Comparison of ENCODE assay signal across 20 cellular contexts in the genomic region with DNA sequence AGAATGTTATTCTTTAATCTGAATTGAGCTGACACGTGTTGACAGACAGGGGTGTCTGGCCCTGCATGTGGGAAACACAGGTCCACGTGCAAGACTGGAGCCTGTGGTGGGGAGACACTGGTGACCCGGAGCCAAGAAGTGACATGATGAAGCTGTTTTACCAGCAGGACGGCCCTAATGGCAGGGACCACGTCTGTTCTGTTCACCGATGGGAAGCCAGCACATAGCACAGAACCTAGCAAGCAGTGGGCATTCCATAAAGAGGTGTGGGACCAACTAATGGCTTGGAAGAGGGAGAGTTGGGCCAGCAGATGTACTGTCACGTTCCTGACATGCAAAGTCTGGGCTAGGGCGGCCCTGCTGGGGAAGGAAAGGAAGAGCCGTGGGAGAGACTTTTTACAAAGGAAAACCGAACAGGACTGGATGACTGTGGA. TPM values are rescaled to one million over a fixed set of nuclear protein-coding genes. Genes with fewer than 3 reads are reported as not detected.
DNase-seq lines count a peak whose midpoint lies in the region; ATAC-seq and TF ChIP-seq lines count a peak whose summit lies in the region.
"Had no signal": no experiment of that assay in that cellular context is flagged by ENCODE, and none has a peak within 500 bp of the region (broad histone marks: within the 10 kb centered on the region; RNA-seq: fewer than 3 reads in every experiment).

No MANE protein-coding gene starts in this region.

- H3K9me2 ChIP-seq in GM23248 (ENCODE audit: insufficient read depth) = no peaks in the 10 kb centered on the region

- peaks cover 7% of the 10 kb centered on the region for H3K27me3 Mint-ChIP-seq in endothelial cell (ENCODE audit: unreplicated experiment)
- peaks cover 7 to 8% of the 10 kb centered on the region in 2 donors for H3K27me3 Mint-ChIP-seq in CD8-positive, alpha-beta memory T cell
- H3K27me3 Mint-ChIP-seq: activated CD4-positive, alpha-beta T cell treated with anti-CD3 and anti-CD28 coated beads for 36 hours had no signal

- peak overlapping the region; percentile 60 for H3K4me2 ChIP-seq in GM23248 (ENCODE audit: unreplicated experiment)
- H3K4me2 ChIP-seq in smooth muscle cell = peak overlapping the region; percentile 56

- H3K27ac Mint-ChIP-seq in endothelial cell (ENCODE audit: unreplicated experiment) = peak overlapping the region; percentile 61
- H3K27ac Mint-ChIP-seq in CD8-positive, alpha-beta memory T cell = peak overlapping the region in 1 of 8 donors; percentile 28
- H3K27ac Mint-ChIP-seq: activated CD4-positive, alpha-beta T cell treated with anti-CD3 and anti-CD28 coated beads for 36 hours; effector memory CD8-positive, alpha-beta T cell had no signal

- CTCF ChIA-PET in GM10248 (lab: Yijun Ruan, JAX) = interaction anchor here (0.9 to 1.5 kb wide), 6 partner anchors 8 to 155 kb away, joined by 3 to 4 read pairs (median 3); no protein-coding TSS in a partner anchor
- CTCF ChIA-PET in CD8-positive, alpha-beta memory T cell (lab: Charles Lee) = no interaction called here

- WGBS in GM23248 (ENCODE audit: low coverage in 1 of 2, low lambda C conversion rate in 2 of 2, missing lambda C conversion rate in 2 of 2), 2 experiments = 17 to 21% methylated on average over 10 of the region's 10 CpGs
- WGBS in lung, 2 donors = 51 to 52% methylated on average over 10 of the region's 10 CpGs
- WGBS in smooth muscle cell (ENCODE audit: low lambda C conversion rate) = 30% methylated on average over 10 of the region's 10 CpGs

- POLR2A ChIA-PET in GM10248 (lab: Yijun Ruan, JAX) = no interaction called here
- POLR2A ChIA-PET in CD8-positive, alpha-beta memory T cell (lab: Charles Lee) = no interaction called here

- H3F3A ChIP-seq in GM23248 (ENCODE audit: insufficient read depth) (peaks cover 70% of the 10 kb centered on the region), smooth muscle cell (ENCODE audit: low read depth) (peaks cover 52% of the 10 kb centered on the region)

- peaks cover 56% of the 10 kb centered on the region for H3K4me1 Mint-ChIP-seq in endothelial cell (ENCODE audit: unreplicated experiment)
- H3K4me1 Mint-ChIP-seq in CD8-positive, alpha-beta memory T cell = no peaks in the 10 kb centered on the region
- H3K4me1 Mint-ChIP-seq: activated CD4-positive, alpha-beta T cell treated with anti-CD3 and anti-CD28 coated beads for 36 hours had no signal

- H3K9ac ChIP-seq in GM23248 (peak overlapping the region; percentile 71), smooth muscle cell (ENCODE audit: low read depth) (peak overlapping the region; percentile 70)

- H3K4me3 Mint-ChIP-seq in endothelial cell (ENCODE audit: unreplicated experiment) = peak overlapping the region; percentile 65
- no peak overlapping the region for H3K4me3 Mint-ChIP-seq in CD8-positive, alpha-beta memory T cell
- H3K4me3 Mint-ChIP-seq: activated CD4-positive, alpha-beta T cell treated with anti-CD3 and anti-CD28 coated beads for 36 hours; effector memory CD8-positive, alpha-beta T cell had no signal

- TF ChIP-seq CTCF in endothelial cell (IDR thresholded peaks at IDR 0.05; ENCODE audit: unreplicated experiment) = no peak
- no peak for TF ChIP-seq CTCF in lung (IDR thresholded peaks at IDR 0.05; ENCODE audit: control extremely low read depth, extremely low read depth)
- TF ChIP-seq CTCF in smooth muscle cell (IDR thresholded peaks at IDR 0.05; ENCODE audit: borderline replicate concordance, insufficient read depth, poor library complexity, severe bottlenecking) = no peak
- no peak for TF ChIP-seq CTCF in GM10248 (IDR thresholded peaks at IDR 0.05; ENCODE audit: control extremely low read depth, extremely low read depth, low read depth, missing control alignments)

- no peaks in the 10 kb centered on the region for H3K9me3 ChIP-seq in GM23248 (ENCODE audit: low read depth)
- H3K9me3 ChIP-seq in lung (ENCODE audit: control insufficient read depth in 2 of 2, insufficient read depth in 1 of 2, low read length in 1 of 2) = no peaks in the 10 kb centered on the region
- H3K9me3 ChIP-seq in smooth muscle cell (replicated peaks; ENCODE audit: low read depth) = no peaks in the 10 kb centered on the region
- no peaks in the 10 kb centered on the region for H3K9me3 ChIP-seq in CD8-positive, alpha-beta memory T cell (ENCODE audit: low read length)
- H3K9me3 ChIP-seq: neutrophil had no signal

- ATAC-seq in lung (ENCODE audit: insufficient read depth, low FRiP score) = no peak
- ATAC-seq: activated CD4-positive, alpha-beta T cell treated with anti-CD3 and anti-CD28 coated beads for 36 hours; effector memory CD8-positive, alpha-beta T cell; foreskin keratinocyte; stimulated activated naive CD8-positive, alpha-beta T cell treated with anti-CD3 and anti-CD28 coated beads, Interleukin-15, Interleukin-2, amounts not matched to agents 100 U/mL and 50 U/mL, for 24 hours had no signal

- peak; percentile 86 for DNase-seq in GM23248
- DNase-seq in endothelial cell (ENCODE audit: low spot score) = no peak
- DNase-seq in lung (ENCODE audit: low spot score) = no peak
- DNase-seq in smooth muscle cell (lab: John Stamatoyannopoulos, UW; ENCODE audit: unreplicated experiment) = no peak
- no peak for DNase-seq in GM10248 (ENCODE audit: extremely low spot score)
- DNase-seq in T1000 (lab: John Stamatoyannopoulos, UW) = no peak
- no peak for DNase-seq in ACHN
- DNase-seq in CD8-positive, alpha-beta memory T cell = no peak
- DNase-seq: activated CD4-positive, alpha-beta T cell treated with anti-CD3 and anti-CD28 coated beads for 36 hours; activated CD8-positive, alpha-beta memory T cell treated with anti-CD3 and anti-CD28 coated beads, Interleukin-2, amount 50 U/mL, for 48 hours; activated naive CD4-positive, alpha-beta T cell treated with Interleukin-2 at 50 U/mL for 16 hours; DMS79 treated with DMSO at 0.1 percent for 48 hours; effector memory CD8-positive, alpha-beta T cell; foreskin keratinocyte; mesendoderm; NCI-H1417 treated with DMSO at 0.1 percent for 48 hours; SHP77 treated with DMSO at 0.1 percent for 48 hours; stimulated activated naive CD8-positive, alpha-beta T cell treated with anti-CD3 and anti-CD28 coated beads, Interleukin-15, Interleukin-2, amounts not matched to agents 100 U/mL and 50 U/mL, for 24 hours; T-helper 9 cell had no signal

- H4K20me1 ChIP-seq in GM23248 (ENCODE audit: insufficient read depth) = no peaks in the 10 kb centered on the region
- no peaks in the 10 kb centered on the region for H4K20me1 ChIP-seq in smooth muscle cell (ENCODE audit: low read depth)

- H3K4me1 ChIP-seq in GM23248 (ENCODE audit: insufficient read depth) (peaks cover 60% of the 10 kb centered on the region), lung (ENCODE audit: control insufficient read depth in 2 of 2, insufficient read depth in 2 of 2, low read length in 2 of 2) (peaks cover 5 to 21% of the 10 kb centered on the region in 2 donors), smooth muscle cell (ENCODE audit: low read depth) (peaks cover 23% of the 10 kb centered on the region)
- no peaks in the 10 kb centered on the region for H3K4me1 ChIP-seq in CD8-positive, alpha-beta memory T cell (ENCODE audit: insufficient read depth, low read length)

- no peaks in the 10 kb centered on the region for H3K27me3 ChIP-seq in GM23248 (replicated peaks; ENCODE audit: insufficient read depth)
- no peaks in the 10 kb centered on the region for H3K27me3 ChIP-seq in lung (ENCODE audit: control insufficient read depth, insufficient read depth)
- H3K27me3 ChIP-seq in smooth muscle cell (ENCODE audit: low read depth) = no peaks in the 10 kb centered on the region
- no peaks in the 10 kb centered on the region for H3K27me3 ChIP-seq in CD8-positive, alpha-beta memory T cell (ENCODE audit: insufficient read depth, low read length, poor library complexity, severe bottlenecking)
- H3K27me3 ChIP-seq: neutrophil had no signal

- in situ Hi-C loops in GM23248 (cut with MboI) = loop anchor here (10.0 kb wide), 1 partner anchor 241 kb away; no protein-coding TSS in a partner anchor
- in situ Hi-C loops in ACHN (cut with HindIII; ENCODE audit: low pct_ligation_motif_present, low pct_unique_long_range_greater_than_20kb, low sequenced_read_pairs) = loop anchor here (25.0 kb wide), 1 partner anchor 108 kb away; no protein-coding TSS in a partner anchor

- peak overlapping the region; percentile 93 for H3K27ac ChIP-seq in GM23248
- peak overlapping the region; percentile 26 to 40 for H3K27ac ChIP-seq in lung (ENCODE audit: low read depth in 1 of 2, low read length in 1 of 2)
- H3K27ac ChIP-seq in smooth muscle cell (ENCODE audit: low read depth) = peak overlapping the region; percentile 97
- H3K27ac ChIP-seq in CD8-positive, alpha-beta memory T cell (ENCODE audit: low read depth, low read length) = no peak overlapping the region
- H3K27ac ChIP-seq: foreskin keratinocyte, neutrophil had no signal

- H3K9me3 Mint-ChIP-seq in endothelial cell (ENCODE audit: unreplicated experiment) = no peaks in the 10 kb centered on the region
- H3K9me3 Mint-ChIP-seq in CD8-positive, alpha-beta memory T cell = no peaks in the 10 kb centered on the region
- H3K9me3 Mint-ChIP-seq: effector memory CD8-positive, alpha-beta T cell had no signal

- H2AFZ ChIP-seq in GM23248 (0 out of 2 replicates have a peak overlapping the region, but pooled peaks have one; percentile 9), smooth muscle cell (ENCODE audit: low read depth) (no peak overlapping the region)

- peaks cover 3% of the 10 kb centered on the region for H3K36me3 Mint-ChIP-seq in endothelial cell (ENCODE audit: low read depth, unreplicated experiment)
- H3K36me3 Mint-ChIP-seq in CD8-positive, alpha-beta memory T cell = peaks cover 0 to 1% (median 0%) of the 10 kb centered on the region in 3 donors

- no peaks in the 10 kb centered on the region for H3K36me3 ChIP-seq in GM23248 (ENCODE audit: low read depth)
- no peaks in the 10 kb centered on the region for H3K36me3 ChIP-seq in lung (ENCODE audit: control insufficient read depth in 2 of 2, insufficient read depth in 2 of 2, low read length in 2 of 2)
- no peaks in the 10 kb centered on the region for H3K36me3 ChIP-seq in smooth muscle cell (ENCODE audit: low read depth)
- H3K36me3 ChIP-seq in CD8-positive, alpha-beta memory T cell (ENCODE audit: insufficient read depth, low read length) = no peaks in the 10 kb centered on the region
- H3K36me3 ChIP-seq: neutrophil had no signal

- H3K79me2 ChIP-seq in GM23248 (ENCODE audit: insufficient read depth) (peaks cover 100% of the 10 kb centered on the region), smooth muscle cell (ENCODE audit: low read depth) (peaks cover 81% of the 10 kb centered on the region)

- peak overlapping the region; percentile 1; the same call in 1 of the 2 replicates for H3K4me3 ChIP-seq in GM23248
- no peak overlapping the region for H3K4me3 ChIP-seq in lung
- H3K4me3 ChIP-seq in smooth muscle cell = no peak overlapping the region
- H3K4me3 ChIP-seq in CD8-positive, alpha-beta memory T cell (ENCODE audit: low read length) = no peak overlapping the region

RNA-seq across cellular contexts. Expression of a gene that starts 15.3 kb away (rescaled TPM):
- total RNA-seq in GM23248 (2014; rRNA removed; shearing (Covaris generic)) = 79.0 and 81.8 TPM in 2 replicates
- polyA plus RNA-seq in GM23248 (2016; fragmentation: Nextera tagmentation; extraction: Ambion mirVana) = 74.7 and 75.6 TPM in 2 replicates
- total RNA-seq in endothelial cell (ENCODE audit: unreplicated experiment) = 101 TPM
- total RNA-seq in lung = 10 to 100 TPM; 28.8 to 38.6 TPM
- polyA plus RNA-seq in lung = 1 to 10 TPM; 6.5 to 7.1 TPM
- total RNA-seq in smooth muscle cell = 52.3 and 60.1 TPM in 2 replicates
- polyA plus RNA-seq in smooth muscle cell = 65.2 and 71.1 TPM in 2 replicates
- total RNA-seq in CD8-positive, alpha-beta memory T cell = under 1 TPM; 0.77 to 0.95 TPM
- 1.8 TPM for polyA plus RNA-seq in CD8-positive, alpha-beta memory T cell

RNA-seq across cellular contexts. Expression of a gene that starts 47.3 kb away (rescaled TPM):
- total RNA-seq in GM23248 (2014; rRNA removed; shearing (Covaris generic)) = 1,160 and 1,256 TPM in 2 replicates
- polyA plus RNA-seq in GM23248 (2016; fragmentation: Nextera tagmentation; extraction: Ambion mirVana) (510 and 529 TPM in 2 replicates), lung (100 to 1,000 TPM; 143 to 230 TPM), smooth muscle cell (202 and 215 TPM in 2 replicates)
- total RNA-seq in endothelial cell (ENCODE audit: unreplicated experiment) (111 TPM), lung (100 to 1,000 TPM; 223 to 278 TPM), smooth muscle cell (317 and 345 TPM in 2 replicates)
- total RNA-seq in CD8-positive, alpha-beta memory T cell = 10 to 100 TPM; 66.9 to 67.6 TPM
- polyA plus RNA-seq in CD8-positive, alpha-beta memory T cell = 65.0 TPM

Comparison
In these comparisons a context has a peak if more than half of its experiments do, and no peak if none do; other contexts are left out.
1. RNA of a gene that starts 15.3 kb away (total RNA-seq): 101 TPM in endothelial cell (single experiment), 79.0 to 81.8 TPM in GM23248, 52.3 to 60.1 TPM in smooth muscle cell and 28.8 to 38.6 TPM in lung; 0.77 to 0.95 TPM in CD8-positive, alpha-beta memory T cell; every median in the first group is over 10 times any median in the second.